Comparison of ENCODE assay signal across 7 cellular contexts in the genomic region with DNA sequence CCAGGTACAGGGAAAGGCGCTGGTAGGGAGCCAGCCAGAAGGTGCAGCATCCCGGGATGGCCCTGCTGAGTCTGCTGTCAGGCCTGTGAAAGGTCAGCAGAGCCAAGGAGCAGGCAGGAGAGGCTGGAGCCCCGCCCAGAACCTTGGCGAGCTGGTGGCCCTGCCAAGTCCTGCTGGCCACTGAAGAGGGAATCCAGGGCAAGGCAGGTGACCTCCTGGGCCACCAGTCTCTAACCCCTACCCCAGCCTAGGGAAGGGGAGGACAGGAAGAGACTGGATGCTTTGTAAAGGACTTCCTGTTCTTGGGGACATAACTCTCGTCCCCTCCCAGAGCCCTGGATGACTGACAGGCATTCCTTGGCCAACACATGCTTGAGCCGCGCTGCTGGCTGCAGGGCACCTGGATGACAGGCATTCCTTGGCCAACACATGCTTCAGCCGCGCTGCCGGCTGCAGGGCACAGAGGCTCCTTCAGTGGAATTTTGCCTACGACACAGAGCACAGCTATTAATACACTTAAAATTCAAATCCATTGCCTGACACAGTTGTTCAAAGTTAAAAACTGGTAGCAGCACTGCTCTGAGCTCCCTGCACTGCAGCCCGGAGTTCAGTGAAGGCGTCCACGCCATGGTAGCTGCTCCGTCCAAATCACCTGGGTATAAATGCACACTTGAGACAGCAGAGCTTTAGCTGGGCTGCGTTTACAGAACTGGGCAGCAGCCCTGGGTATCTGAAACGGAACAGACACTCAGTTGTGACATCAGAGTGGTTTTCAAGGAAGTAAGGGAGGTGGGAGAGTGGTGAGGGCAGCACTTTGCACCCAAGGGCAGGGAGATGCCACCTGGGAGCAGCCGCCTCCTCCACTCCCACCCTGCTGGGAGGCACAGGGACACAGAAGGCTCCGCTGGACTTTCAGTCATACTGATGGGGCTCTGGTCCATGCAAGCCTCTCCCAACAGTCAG. TPM values are rescaled to one million over a fixed set of nuclear protein-coding genes. Genes with fewer than 3 reads are reported as not detected.
DNase-seq lines count a peak whose midpoint lies in the region; ATAC-seq, FAIRE-seq and TF ChIP-seq lines count a peak whose summit lies in the region.
"Had no signal": no experiment of that assay in that cellular context is flagged by ENCODE, and none has a peak within 500 bp of the region (broad histone marks: within the 10 kb centered on the region; RNA-seq: fewer than 3 reads in every experiment).

No MANE protein-coding gene starts in this region.

- H3K36me3 Mint-ChIP-seq in T-helper 17 cell (ENCODE audit: low read depth): peaks cover 3% of the 10 kb centered on the region

- H3K27ac Mint-ChIP-seq in T-helper 17 cell: no peak overlapping the region

- H3K4me1 Mint-ChIP-seq in T-helper 17 cell: peaks cover 21% of the 10 kb centered on the region

- peaks cover 0 to 25% of the 10 kb centered on the region in 2 donors for H3K36me3 ChIP-seq in lung (ENCODE audit: control insufficient read depth in 2 of 2, insufficient read depth in 2 of 2, low read length in 2 of 2)

- no peaks in the 10 kb centered on the region for H3K27me3 Mint-ChIP-seq in T-helper 17 cell

- H3K4me3 ChIP-seq in lung: no peak overlapping the region

- H3K27ac ChIP-seq in lung (ENCODE audit: low read depth in 1 of 2, low read length in 1 of 2): peak overlapping the region; percentile 76 to 95

- H3K9me3 ChIP-seq in T-helper 17 cell (ENCODE audit: control insufficient read depth, low read length, poor library complexity, severe bottlenecking) (no peaks in the 10 kb centered on the region), lung (ENCODE audit: control insufficient read depth in 2 of 2, insufficient read depth in 1 of 2, low read length in 1 of 2) (no peaks in the 10 kb centered on the region)

- ATAC-seq in T-helper 17 cell (no peak), lung (ENCODE audit: insufficient read depth, low FRiP score) (no peak), HG03432 (IDR thresholded peaks at IDR 0.05; ENCODE audit: unreplicated experiment) (no peak)

- DNase-seq in T-helper 17 cell (no peak), lung (ENCODE audit: low spot score) (peak; percentile 68), head of caudate nucleus (no peak)
- no peak for DNase-seq in activated CD4-positive, CD25-positive, alpha-beta regulatory T cell (lab: John Stamatoyannopoulos, UW)
- DNase-seq: NCI-H1417 treated with DMSO at 0.1 percent for 48 hours had no signal

- FAIRE-seq in G401.6 (lab: Jason Lieb, UNC): peak; percentile 72

- no peaks in the 10 kb centered on the region for H3K27me3 ChIP-seq in lung (ENCODE audit: control insufficient read depth, insufficient read depth)

- TF ChIP-seq CTCF in lung (IDR thresholded peaks at IDR 0.05; ENCODE audit: control extremely low read depth, extremely low read depth): no peak

- H3K4me1 ChIP-seq in lung (ENCODE audit: control insufficient read depth in 2 of 2, insufficient read depth in 2 of 2, low read length in 2 of 2): peaks cover 4 to 20% of the 10 kb centered on the region in 2 donors

- peak overlapping the region; percentile 87 for H3K4me3 Mint-ChIP-seq in T-helper 17 cell

- intact Hi-C loops in head of caudate nucleus (cut with DNase I): no loop called here

- WGBS in lung, 2 donors: 49 to 61% methylated on average over 19 of the region's 19 CpGs

RNA-seq across cellular contexts. Expression of a gene that starts 2.0 kb away (rescaled TPM):
- total RNA-seq in T-helper 17 cell (1 to 10 TPM; 2.6 to 4.0 TPM), lung (1 to 10 TPM; 2.1 to 9.2 TPM)
- 10 to 100 TPM in 1 of 2 donors, 1 to 10 TPM in 1; 9.4 to 13.5 TPM for polyA plus RNA-seq in lung

RNA-seq across cellular contexts. Expression of a gene that starts 2.0 kb away (rescaled TPM):
- total RNA-seq in T-helper 17 cell (1 to 10 TPM; 7.8 to 9.2 TPM), lung (10 to 100 TPM in 1 of 2 donors, 1 to 10 TPM in 1; 3.8 to 20.9 TPM)
- 10 to 100 TPM; 12.5 to 14.9 TPM for polyA plus RNA-seq in lung

RNA-seq across cellular contexts. Expression of a gene that starts 7.4 kb away (rescaled TPM):
- total RNA-seq in T-helper 17 cell: 10 to 100 TPM; 28.2 to 31.4 TPM
- total RNA-seq in lung: 10 to 100 TPM; 17.2 to 42.6 TPM
- 10 to 100 TPM; 39.7 to 48.9 TPM for polyA plus RNA-seq in lung

RNA-seq across cellular contexts. Expression of a gene that starts 10.7 kb away (rescaled TPM):
- 10 to 100 TPM; 32.0 to 33.6 TPM for total RNA-seq in T-helper 17 cell
- total RNA-seq in lung: 10 to 100 TPM; 21.0 to 30.2 TPM
- polyA plus RNA-seq in lung: 10 to 100 TPM; 22.9 to 26.7 TPM

RNA-seq across cellular contexts. Expression of a gene that starts 16.2 kb away (rescaled TPM):
- total RNA-seq in T-helper 17 cell: under 1 TPM in 1 of 2 donors, not detected in 1; 0.05 TPM
- under 1 TPM; 0.09 TPM for total RNA-seq in lung
- polyA plus RNA-seq in lung: under 1 TPM; 0.15 to 0.35 TPM
